In genomic region chr14:105067140-105067968, GRCh38 we compare ENCODE assay signal across 8 cellular contexts. TPM values are rescaled to one million over a fixed set of nuclear protein-coding genes. Genes with fewer than 3 reads are reported as not detected.
DNase-seq lines count a peak whose midpoint lies in the region; ATAC-seq and TF ChIP-seq lines count a peak whose summit lies in the region.

No MANE protein-coding gene starts in this region.

- POLR2A ChIA-PET in activated CD8-positive, alpha-beta T cell treated with anti-CD3 and anti-CD28 coated beads, Interleukin-2, amount 10 ng/mL, durations not matched to agents 7 days and 5 days (lab: Charles Lee) = interaction anchor here (1.2 to 3.4 kb wide), 2 partner anchors 8 to 15 kb away, joined by 4 to 66 read pairs; no protein-coding TSS in a partner anchor

- H3F3A ChIP-seq in smooth muscle cell (ENCODE audit: low read depth) = no peaks in the 10 kb centered on the region

- no peak for TF ChIP-seq CTCF in transverse colon (IDR thresholded peaks at IDR 0.05)
- no peak for TF ChIP-seq CTCF in smooth muscle cell (IDR thresholded peaks at IDR 0.05; ENCODE audit: borderline replicate concordance, insufficient read depth, poor library complexity, severe bottlenecking)
- no peak for TF ChIP-seq CTCF in body of pancreas (IDR thresholded peaks at IDR 0.05)

- peak overlapping the region; percentile 38 for H3K4me3 Mint-ChIP-seq in activated CD8-positive, alpha-beta T cell treated with anti-CD3 and anti-CD28 coated beads, Interleukin-2, amount 10 ng/mL, durations not matched to agents 7 days and 5 days

- no peak overlapping the region for H2AFZ ChIP-seq in smooth muscle cell (ENCODE audit: low read depth)

- DNase-seq in activated gamma-delta T cell treated with Interleukin-2 at 50 U/mL for 16 hours (peak; percentile 53), activated gamma-delta T cell (lab: John Stamatoyannopoulos, UW) (no peak), iris pigment epithelial cell (ENCODE audit: low read depth) (peak; percentile 56), transverse colon (no peak), NCI-H187 treated with DMSO at 0.1 percent for 48 hours (lab: John Stamatoyannopoulos, UW) (no peak), smooth muscle cell (lab: John Stamatoyannopoulos, UW; ENCODE audit: unreplicated experiment) (no peak), body of pancreas (no peak)
- peak; percentile 60 for DNase-seq in activated CD8-positive, alpha-beta T cell treated with anti-CD3 and anti-CD28 coated beads, Interleukin-2, amount 10 ng/mL, durations not matched to agents 7 days and 5 days

- peak overlapping the region in 3 of 4 donors; percentile 73 to 78 (median 77) for H3K27ac ChIP-seq in transverse colon
- H3K27ac ChIP-seq in smooth muscle cell (ENCODE audit: low read depth) = no peak overlapping the region
- no peak overlapping the region for H3K27ac ChIP-seq in body of pancreas

- ATAC-seq in activated CD8-positive, alpha-beta T cell treated with anti-CD3 and anti-CD28 coated beads, Interleukin-2, amount 10 ng/mL, durations not matched to agents 7 days and 5 days = no peak
- no peak for ATAC-seq in body of pancreas

- no peaks in the 10 kb centered on the region for H4K20me1 ChIP-seq in smooth muscle cell (ENCODE audit: low read depth)

- H3K4me1 ChIP-seq in transverse colon (peaks cover 0 to 7% (median 0%) of the 10 kb centered on the region in 4 donors), smooth muscle cell (ENCODE audit: low read depth) (peaks cover 7% of the 10 kb centered on the region), body of pancreas (no peaks in the 10 kb centered on the region)

- CTCF ChIA-PET in activated CD8-positive, alpha-beta T cell treated with anti-CD3 and anti-CD28 coated beads, Interleukin-2, amount 10 ng/mL, durations not matched to agents 7 days and 5 days (lab: Charles Lee) = interaction anchor here (0.5 to 12.2 kb wide), 6 partner anchors 8 to 23 kb away, joined by 3 to 134 read pairs (median 4); no protein-coding TSS in a partner anchor

- H3K9ac ChIP-seq in smooth muscle cell (ENCODE audit: low read depth) = no peak overlapping the region

- H3K36me3 ChIP-seq in transverse colon (no peaks in the 10 kb centered on the region), smooth muscle cell (ENCODE audit: low read depth) (no peaks in the 10 kb centered on the region), body of pancreas (replicated peaks in 1 of 2; ENCODE audit: insufficient read depth in 1 of 2, low read depth in 2 of 2) (no peaks in the 10 kb centered on the region)

- in situ Hi-C loops in transverse colon (cut with MboI; ENCODE audit: low pct_ligation_motif_present in 1 of 4, low pct_unique_long_range_greater_than_20kb in 1 of 4, low sequenced_read_pairs in 3 of 4) = no loop called here

- TF ChIP-seq POLR2A in transverse colon (IDR thresholded peaks at IDR 0.05) (no peak), body of pancreas (IDR thresholded peaks at IDR 0.05) (no peak)

- H3K79me2 ChIP-seq in smooth muscle cell (ENCODE audit: low read depth) = no peaks in the 10 kb centered on the region

- intact Hi-C loops in transverse colon (cut with DNase I; ENCODE audit: low total_unique reads) = no loop called here
- intact Hi-C loops in body of pancreas (cut with DNase I) = no loop called here

- no peak for TF ChIP-seq EP300 in transverse colon (IDR thresholded peaks at IDR 0.05; ENCODE audit: low read depth)

- H3K9me3 ChIP-seq in transverse colon = no peaks in the 10 kb centered on the region
- H3K9me3 ChIP-seq in smooth muscle cell (replicated peaks; ENCODE audit: low read depth) = no peaks in the 10 kb centered on the region
- no peaks in the 10 kb centered on the region for H3K9me3 ChIP-seq in body of pancreas

- H3K4me2 ChIP-seq in smooth muscle cell = no peak overlapping the region

- H3K27me3 Mint-ChIP-seq in activated CD8-positive, alpha-beta T cell treated with anti-CD3 and anti-CD28 coated beads, Interleukin-2, amount 10 ng/mL, durations not matched to agents 7 days and 5 days (ENCODE audit: low read depth) = peaks cover 4% of the 10 kb centered on the region

- H3K27me3 ChIP-seq in transverse colon (peaks cover 18% of the 10 kb centered on the region), smooth muscle cell (ENCODE audit: low read depth) (no peaks in the 10 kb centered on the region), body of pancreas (no peaks in the 10 kb centered on the region)

- H3K4me1 Mint-ChIP-seq in activated CD8-positive, alpha-beta T cell treated with anti-CD3 and anti-CD28 coated beads, Interleukin-2, amount 10 ng/mL, durations not matched to agents 7 days and 5 days (ENCODE audit: low read depth) = peaks cover 74% of the 10 kb centered on the region

- peaks cover 16% of the 10 kb centered on the region for H3K36me3 Mint-ChIP-seq in activated CD8-positive, alpha-beta T cell treated with anti-CD3 and anti-CD28 coated beads, Interleukin-2, amount 10 ng/mL, durations not matched to agents 7 days and 5 days (ENCODE audit: low read depth)

- WGBS in transverse colon (ENCODE audit: low coverage in 1 of 2), 2 donors = 74 to 77% methylated on average over 2 to 16 of the region's 18 CpGs
- 64% methylated on average over 17 of the region's 18 CpGs for WGBS in smooth muscle cell (ENCODE audit: low lambda C conversion rate)
- WGBS in body of pancreas, 2 donors = 71 to 89% methylated on average over 7 to 18 of the region's 18 CpGs

- H3K27ac Mint-ChIP-seq in activated CD8-positive, alpha-beta T cell treated with anti-CD3 and anti-CD28 coated beads, Interleukin-2, amount 10 ng/mL, durations not matched to agents 7 days and 5 days = peak overlapping the region; percentile 94

- no peaks in the 10 kb centered on the region for H3K9me3 Mint-ChIP-seq in activated CD8-positive, alpha-beta T cell treated with anti-CD3 and anti-CD28 coated beads, Interleukin-2, amount 10 ng/mL, durations not matched to agents 7 days and 5 days (ENCODE audit: insufficient read depth)

- H3K4me3 ChIP-seq in transverse colon (no peak overlapping the region), smooth muscle cell (no peak overlapping the region), body of pancreas (no peak overlapping the region)

RNA-seq across cellular contexts. Expression of gene GPR132, which starts 2.1 kb away (rescaled TPM):
- total RNA-seq in activated CD8-positive, alpha-beta T cell treated with anti-CD3 and anti-CD28 coated beads, Interleukin-2, amount 10 ng/mL, durations not matched to agents 7 days and 5 days = 10 to 100 TPM; 35.7 to 40.4 TPM
- total RNA-seq in transverse colon = 10 to 100 TPM in 1 of 4 donors, 1 to 10 TPM in 1, under 1 TPM in 2; 0.20 to 11.6 (median 2.1) TPM
- total RNA-seq in smooth muscle cell = 0.18 TPM in 1 of 2 replicates, not detected in the other
- 0.62 and 1.6 TPM in 2 replicates for polyA plus RNA-seq in smooth muscle cell
- total RNA-seq in body of pancreas = 1 to 10 TPM in 1 of 2 donors, not detected in 1; 1.0 TPM

RNA-seq across cellular contexts. Expression of gene CDCA4, which starts 46.5 kb away (rescaled TPM):
- 10 to 100 TPM; 59.9 to 62.3 TPM for total RNA-seq in activated CD8-positive, alpha-beta T cell treated with anti-CD3 and anti-CD28 coated beads, Interleukin-2, amount 10 ng/mL, durations not matched to agents 7 days and 5 days
- total RNA-seq in transverse colon (1 to 10 TPM in 3 of 4 donors, under 1 TPM in 1; 0.80 to 7.5 (median 4.5) TPM), smooth muscle cell (15.1 and 16.4 TPM in 2 replicates), body of pancreas (1 to 10 TPM; 2.6 to 4.7 TPM)
- polyA plus RNA-seq in smooth muscle cell = 19.8 and 23.5 TPM in 2 replicates

Comparison
In these comparisons a context has a peak if more than half of its experiments do, and no peak if none do; other contexts are left out.
1. DNase-seq: peak in activated gamma-delta T cell treated with Interleukin-2 at 50 U/mL for 16 hours (single experiment), activated CD8-positive, alpha-beta T cell treated with anti-CD3 and anti-CD28 coated beads, Interleukin-2, amount 10 ng/mL, durations not matched to agents 7 days and 5 days (single experiment) and iris pigment epithelial cell (single experiment); none in activated gamma-delta T cell (single experiment), transverse colon (single experiment), NCI-H187 treated with DMSO at 0.1 percent for 48 hours (single experiment), smooth muscle cell (single experiment) and body of pancreas (0 of 4).
2. H3K27ac ChIP-seq: peak in transverse colon (3 of 4); none in smooth muscle cell (single experiment) and body of pancreas (0 of 4).